ENCODE assay signal across 28 cellular contexts in genomic region chr4:179803857-179804256, GRCh38.
"Had no signal": no experiment of that assay in that cellular context is flagged by ENCODE, and none has a peak within 500 bp of the region (broad histone marks: within the 10 kb centered on the region; RNA-seq: fewer than 3 reads in every experiment).

No MANE protein-coding gene starts in this region.

- H3K27me3 Mint-ChIP-seq: activated naive CD8-positive, alpha-beta T cell treated with anti-CD3 and anti-CD28 coated beads for 36 hours; stimulated activated naive B cell treated with anti-CD40 and anti-IgM and Interleukin-4, amounts not matched to agents 10 μg/mL and 1 μg/mL and 100 μg/mL, for 72 hours had no signal

- H3K4me1 Mint-ChIP-seq: activated naive CD8-positive, alpha-beta T cell treated with anti-CD3 and anti-CD28 coated beads for 36 hours; immature natural killer cell; nephron; stimulated activated naive B cell treated with anti-CD40 and anti-IgM and Interleukin-4, amounts not matched to agents 10 μg/mL and 1 μg/mL and 100 μg/mL, for 72 hours had no signal

- H3K4me3 ChIP-seq: adrenal gland, coronary artery, heart left ventricle, lung, ovary, psoas muscle, smooth muscle cell, suprapubic skin, tibial nerve had no signal

- H3K27me3 ChIP-seq: adrenal gland, brain microvascular endothelial cell, foreskin keratinocyte, heart left ventricle, ovary, suprapubic skin, tibial nerve had no signal

- H3K27ac Mint-ChIP-seq: activated naive CD8-positive, alpha-beta T cell treated with anti-CD3 and anti-CD28 coated beads for 36 hours; immature natural killer cell; nephron; stimulated activated naive B cell treated with anti-CD40 and anti-IgM and Interleukin-4, amounts not matched to agents 10 μg/mL and 1 μg/mL and 100 μg/mL, for 72 hours had no signal

- H3K4me1 ChIP-seq: adrenal gland, foreskin keratinocyte, heart left ventricle, psoas muscle, suprapubic skin, tibial nerve had no signal

- H3K9me3 Mint-ChIP-seq: activated naive CD8-positive, alpha-beta T cell treated with anti-CD3 and anti-CD28 coated beads for 36 hours; nephron had no signal

- H3K4me2 ChIP-seq: smooth muscle cell had no signal

- H3K36me3 Mint-ChIP-seq: activated naive CD8-positive, alpha-beta T cell treated with anti-CD3 and anti-CD28 coated beads for 36 hours; stimulated activated naive B cell treated with anti-CD40 and anti-IgM and Interleukin-4, amounts not matched to agents 10 μg/mL and 1 μg/mL and 100 μg/mL, for 72 hours had no signal

- H3K36me3 ChIP-seq: adrenal gland, brain microvascular endothelial cell, heart left ventricle, ovary, suprapubic skin, tibial nerve had no signal

- DNase-seq: activated CD4-positive, alpha-beta T cell treated with anti-CD3 and anti-CD28 coated beads for 4 hours; activated CD4-positive, alpha-beta T cell treated with anti-CD3 and anti-CD28 coated beads, Interleukin-2, amount 50 U/mL, for 4 hours; activated effector memory CD4-positive, alpha-beta T cell treated with Interleukin-2 at 50 U/mL for 16 hours; activated naive CD4-positive, alpha-beta T cell treated with Interleukin-2 at 50 U/mL for 16 hours; activated naive CD8-positive, alpha-beta T cell treated with anti-CD3 and anti-CD28 coated beads for 36 hours; activated T-cell treated with anti-CD3 and anti-CD28 coated beads for 4 hours; adrenal gland; aorta; brain microvascular endothelial cell; foreskin keratinocyte; heart left ventricle; hypothalamus; immature natural killer cell; kidney glomerular epithelial cell; ovary; psoas muscle; stimulated activated CD4-positive, alpha-beta T cell treated with anti-CD3 and anti-CD28 coated beads, Interleukin-1b, Interleukin-23, amount 100 ng/mL, for 48 hours; stimulated activated naive B cell treated with anti-CD40 and anti-IgM and Interleukin-4, amounts not matched to agents 10 μg/mL and 1 μg/mL and 100 μg/mL, for 72 hours; T-helper 1 cell had no signal

- H3K27ac ChIP-seq: adrenal gland, brain microvascular endothelial cell, coronary artery, foreskin keratinocyte, heart left ventricle, ovary, psoas muscle, suprapubic skin, tibial nerve, VCaP had no signal

- H3K4me3 Mint-ChIP-seq: activated naive CD8-positive, alpha-beta T cell treated with anti-CD3 and anti-CD28 coated beads for 36 hours; immature natural killer cell; nephron; stimulated activated naive B cell treated with anti-CD40 and anti-IgM and Interleukin-4, amounts not matched to agents 10 μg/mL and 1 μg/mL and 100 μg/mL, for 72 hours had no signal

- ATAC-seq: esophagus mucosa; foreskin keratinocyte; heart left ventricle; left lobe of liver; psoas muscle; stimulated activated naive B cell treated with anti-CD40 and anti-IgM and Interleukin-4, amounts not matched to agents 10 μg/mL and 1 μg/mL and 100 μg/mL, for 72 hours had no signal

- H3K9me3 ChIP-seq: adrenal gland, heart left ventricle, ovary, psoas muscle, suprapubic skin, tibial nerve had no signal
